In genomic region chr10:72312865-72313391, GRCh38 we compare ENCODE assay signal across 14 cellular contexts. TPM values are rescaled to one million over a fixed set of nuclear protein-coding genes. Genes with fewer than 3 reads are reported as not detected.
DNase-seq lines count a peak whose midpoint lies in the region; ATAC-seq and TF ChIP-seq lines count a peak whose summit lies in the region.
"Had no signal": no experiment of that assay in that cellular context is flagged by ENCODE, and none has a peak within 500 bp of the region (broad histone marks: within the 10 kb centered on the region; RNA-seq: fewer than 3 reads in every experiment).

No MANE protein-coding gene starts in this region.

- no peaks in the 10 kb centered on the region for H3K9me3 Mint-ChIP-seq in activated naive CD4-positive, alpha-beta T cell treated with anti-CD3 and anti-CD28 coated beads, Interleukin-2, amount 50 U/mL, for 24 hours
- H3K9me3 Mint-ChIP-seq: CD14-positive monocyte; CD8-positive, alpha-beta memory T cell; H9 had no signal

- no peaks in the 10 kb centered on the region for H3K36me3 Mint-ChIP-seq in activated naive CD4-positive, alpha-beta T cell treated with anti-CD3 and anti-CD28 coated beads, Interleukin-2, amount 50 U/mL, for 24 hours
- H3K36me3 Mint-ChIP-seq: CD8-positive, alpha-beta memory T cell had no signal

- no peak overlapping the region for H3K4me3 ChIP-seq in HEK293 (ENCODE audit: low read depth, low read length)
- H3K4me3 ChIP-seq in RWPE2 (ENCODE audit: severe bottlenecking): no peak overlapping the region
- no peak overlapping the region for H3K4me3 ChIP-seq in mucosa of descending colon

- no peaks in the 10 kb centered on the region for H3K36me3 ChIP-seq in HEK293 (ENCODE audit: control insufficient read depth in 2 of 2, insufficient read depth in 1 of 2, low read length in 2 of 2)
- no peaks in the 10 kb centered on the region for H3K36me3 ChIP-seq in RWPE2 (ENCODE audit: low read depth)
- no peaks in the 10 kb centered on the region for H3K36me3 ChIP-seq in mucosa of descending colon (ENCODE audit: low read depth)

- no peaks in the 10 kb centered on the region for H3K27me3 ChIP-seq in RWPE2 (ENCODE audit: insufficient read depth, poor library complexity, severe bottlenecking)

- peaks cover 70% of the 10 kb centered on the region for H3K4me1 Mint-ChIP-seq in activated naive CD4-positive, alpha-beta T cell treated with anti-CD3 and anti-CD28 coated beads, Interleukin-2, amount 50 U/mL, for 24 hours

- DNase-seq in activated naive CD4-positive, alpha-beta T cell treated with Interleukin-2 at 50 U/mL for 16 hours: no peak
- DNase-seq in RWPE2 (ENCODE audit: low spot score) (no peak), superior temporal gyrus (ENCODE audit: extremely low spot score) (peak; percentile 4), NCI-H2107 treated with DMSO at 0.1 percent for 48 hours (lab: John Stamatoyannopoulos, UW; ENCODE audit: unreplicated experiment) (no peak), mucosa of descending colon (no peak)
- DNase-seq: Caco-2; CD8-positive, alpha-beta memory T cell; DND-41; GDM1; GOT3; H9 had no signal

- ATAC-seq in RWPE2 (ENCODE audit: low read depth) (no peak), mucosa of descending colon (no peak)

- intact Hi-C loops in mucosa of descending colon (cut with DNase I, micrococcal nuclease): no loop called here

- TF ChIP-seq CTCF in HEK293 (tag by site-specific recombination; IDR thresholded peaks at IDR 0.05): no peak
- no peak for TF ChIP-seq CTCF in RWPE2 (IDR thresholded peaks at IDR 0.05; ENCODE audit: poor library complexity, severe bottlenecking)
- no peak for TF ChIP-seq CTCF in mucosa of descending colon (IDR thresholded peaks at IDR 0.05)

- no peak overlapping the region for H3K4me3 Mint-ChIP-seq in activated naive CD4-positive, alpha-beta T cell treated with anti-CD3 and anti-CD28 coated beads, Interleukin-2, amount 50 U/mL, for 24 hours
- H3K4me3 Mint-ChIP-seq: CD14-positive monocyte; CD8-positive, alpha-beta memory T cell; H9 had no signal

- H3K27me3 Mint-ChIP-seq in activated naive CD4-positive, alpha-beta T cell treated with anti-CD3 and anti-CD28 coated beads, Interleukin-2, amount 50 U/mL, for 24 hours: no peaks in the 10 kb centered on the region
- H3K27me3 Mint-ChIP-seq: CD8-positive, alpha-beta memory T cell had no signal

- H3K4me1 ChIP-seq in HEK293 (ENCODE audit: control insufficient read depth, insufficient read depth, low read length) (0 out of 2 replicates have a peak, but pooled peaks cover 2% of the 10 kb centered on the region), RWPE2 (ENCODE audit: insufficient read depth, poor library complexity, severe bottlenecking) (peaks cover 43% of the 10 kb centered on the region), mucosa of descending colon (ENCODE audit: low read depth) (peaks cover 54% of the 10 kb centered on the region)

- peak overlapping the region; percentile 62 for H3K27ac Mint-ChIP-seq in activated naive CD4-positive, alpha-beta T cell treated with anti-CD3 and anti-CD28 coated beads, Interleukin-2, amount 50 U/mL, for 24 hours
- H3K27ac Mint-ChIP-seq: CD8-positive, alpha-beta memory T cell had no signal

- POLR2A ChIA-PET in HEK293 (lab: Yijun Ruan, JAX): interaction anchor here (0.7 kb wide), 1 partner anchor 39 kb away, joined by 3 read pairs; the partner anchor contains the start of gene DDIT4

- CTCF ChIA-PET in HEK293 (lab: Yijun Ruan, JAX): no interaction called here

- H3K9me3 ChIP-seq in HEK293 (ENCODE audit: control insufficient read depth, insufficient read depth, low read depth, low read length) (no peaks in the 10 kb centered on the region), RWPE2 (ENCODE audit: severe bottlenecking) (no peaks in the 10 kb centered on the region), mucosa of descending colon (no peaks in the 10 kb centered on the region)
- H3K9me3 ChIP-seq: Caco-2 had no signal

- H3K27ac ChIP-seq in HEK293 (ENCODE audit: extremely low read depth, low read depth, low read length): no peak overlapping the region
- peak overlapping the region; percentile 99 for H3K27ac ChIP-seq in RWPE2 (ENCODE audit: poor library complexity, severe bottlenecking)

TF ChIP-seq in HEK293, 187 proteins besides CTCF, POLR2A, EP300 and RAD21:
- TF ChIP-seq ZNF416 (tag by site-specific recombination; IDR thresholded peaks at IDR 0.05): no peak
- TF ChIP-seq SCRT2 (tag by site-specific recombination; IDR thresholded peaks at IDR 0.05): peak; percentile 52; the same call in 1 of the 2 replicates
TF ChIP-seq in HEK293: peak in this region for 1.

RNA-seq across cellular contexts. Expression of gene DDIT4, which starts 39.2 kb away (rescaled TPM):
- 100 to 1,000 TPM in 1 of 3 donors, 10 to 100 TPM in 2; 32.9 to 142 (median 49.6) TPM for total RNA-seq in mucosa of descending colon

RNA-seq across cellular contexts. Expression of gene DNAJB12, which starts 41.8 kb away (rescaled TPM):
- total RNA-seq in mucosa of descending colon: 10 to 100 TPM; 37.0 to 38.9 (median 37.7) TPM
